13 cellular contexts compared by ENCODE assay signal in the genomic region with DNA sequence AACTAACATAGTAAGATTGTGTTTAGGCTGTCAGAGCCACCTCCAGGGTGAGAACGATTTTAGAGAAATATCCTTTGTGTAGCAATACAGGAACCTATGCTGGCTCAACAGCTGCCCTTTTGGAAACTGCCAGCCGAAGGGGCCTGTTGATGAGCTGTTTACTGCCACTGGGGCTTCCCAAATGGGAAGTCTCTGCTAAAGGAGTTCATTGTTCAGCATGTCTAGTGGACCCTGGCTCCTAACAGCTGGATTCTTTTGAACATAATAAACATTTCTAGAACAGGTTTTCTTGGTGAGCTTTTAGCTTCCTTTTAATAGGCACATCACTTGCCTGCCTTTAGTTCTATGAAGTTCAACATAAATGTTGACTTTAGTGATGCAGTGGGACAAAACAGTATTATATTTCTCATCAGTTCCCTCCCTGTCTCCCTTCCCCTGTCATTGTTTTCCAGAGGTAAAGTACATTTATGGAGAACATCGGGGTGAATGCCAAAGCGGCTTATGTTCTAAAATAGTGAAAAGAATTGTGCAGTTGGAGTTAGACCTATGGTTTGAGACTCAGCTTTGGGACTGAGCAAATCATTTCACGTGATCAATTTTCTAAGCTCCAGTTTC. TPM values are rescaled to one million over a fixed set of nuclear protein-coding genes. Genes with fewer than 3 reads are reported as not detected.
A peak's percentile ranks its signal among the peaks of the same experiment; 100 is the strongest.
DNase-seq lines count a peak whose midpoint lies in the region; ATAC-seq and TF ChIP-seq lines count a peak whose summit lies in the region.
"Had no signal": no experiment of that assay in that cellular context is flagged by ENCODE, and none has a peak within 500 bp of the region (broad histone marks: within the 10 kb centered on the region; RNA-seq: fewer than 3 reads in every experiment).

No MANE protein-coding gene starts in this region.

- intact Hi-C loops in esophagus muscularis mucosa (cut with DNase I) = no loop called here

- TF ChIP-seq CTCF in HEK293 (tag by site-specific recombination; IDR thresholded peaks at IDR 0.05) (no peak), esophagus muscularis mucosa (IDR thresholded peaks at IDR 0.05) (no peak)

- no peak for ATAC-seq in HG03354 (IDR thresholded peaks at IDR 0.05; ENCODE audit: poor library complexity, severe bottlenecking, unreplicated experiment)

- peaks cover 0 to 9% (median 0%) of the 10 kb centered on the region in 11 experiments; a peak in 4 of 22 replicates for H3K9me3 ChIP-seq in BLaER1 treated with 17β-estradiol and CSF1 and Interleukin-3, amounts not matched to agents 10 nM and 100 nM (replicated peaks in 1 of 11)
- H3K9me3 ChIP-seq in HEK293 (ENCODE audit: control insufficient read depth, insufficient read depth, low read depth, low read length) (no peaks in the 10 kb centered on the region), esophagus muscularis mucosa (no peaks in the 10 kb centered on the region)
- H3K9me3 ChIP-seq: transverse colon had no signal

- H3K4me1 ChIP-seq in BLaER1 treated with 17β-estradiol and CSF1 and Interleukin-3, amounts not matched to agents 10 nM and 100 nM = peaks cover 31 to 50% (median 40%) of the 10 kb centered on the region in 10 experiments
- H3K4me1 ChIP-seq in HEK293 (ENCODE audit: control insufficient read depth, insufficient read depth, low read length) (0 out of 2 replicates have a peak, but pooled peaks cover 5% of the 10 kb centered on the region), esophagus muscularis mucosa (peaks cover 11 to 18% (median 14%) of the 10 kb centered on the region in 4 donors)

- WGBS in esophagus muscularis mucosa = 44% methylated on average over 5 of the region's 5 CpGs

- H3K27ac ChIP-seq in BLaER1 treated with 17β-estradiol and CSF1 and Interleukin-3, amounts not matched to agents 10 nM and 100 nM = peak overlapping the region; percentile 5 to 77 (median 63); a peak in 19 of 22 replicates
- H3K27ac ChIP-seq in HEK293 (ENCODE audit: extremely low read depth, low read depth, low read length) (no peak overlapping the region), esophagus muscularis mucosa (replicated peaks in 1 of 4) (peak overlapping the region in 2 of 4 donors; percentile 15 to 50)

- H3K27me3 ChIP-seq in BLaER1 treated with 17β-estradiol and CSF1 and Interleukin-3, amounts not matched to agents 10 nM and 100 nM = no peaks in the 10 kb centered on the region
- H3K27me3 ChIP-seq in esophagus muscularis mucosa = no peaks in the 10 kb centered on the region
- H3K27me3 ChIP-seq: transverse colon had no signal

- peak; percentile 16 for DNase-seq in SKM-1 (lab: John Stamatoyannopoulos, UW; ENCODE audit: unreplicated experiment)
- peak; percentile 58 for DNase-seq in medulla oblongata (ENCODE audit: extremely low spot score)
- DNase-seq in esophagus muscularis mucosa (ENCODE audit: extremely low spot score) = no peak
- DNase-seq in activated T-cell treated with anti-CD3 and anti-CD28 coated beads, Interleukin-2, amount 50 U/mL, for 48 hours = no peak
- no peak for DNase-seq in activated naive CD4-positive, alpha-beta T cell (lab: John Stamatoyannopoulos, UW)
- DNase-seq: CD4-positive, CD25-positive, alpha-beta regulatory T cell; NCI-H510A; stimulated activated CD4-positive, alpha-beta T cell treated with anti-CD3 and anti-CD28 coated beads, Interleukin-2, amount 100 ng/mL, for 24 hours; T1000; transverse colon had no signal

- TF ChIP-seq EP300 in esophagus muscularis mucosa (IDR thresholded peaks at IDR 0.05) = no peak

- peaks cover 0 to 50% (median 6%) of the 10 kb centered on the region in 11 experiments; a peak in 12 of 22 replicates for H3K36me3 ChIP-seq in BLaER1 treated with 17β-estradiol and CSF1 and Interleukin-3, amounts not matched to agents 10 nM and 100 nM
- H3K36me3 ChIP-seq in HEK293 (ENCODE audit: control insufficient read depth in 2 of 2, insufficient read depth in 1 of 2, low read length in 2 of 2) (peaks cover 0 to under 1% of the 10 kb centered on the region in 2 experiments; a peak in 2 of 3 replicates), esophagus muscularis mucosa (no peaks in the 10 kb centered on the region)
- H3K36me3 ChIP-seq: transverse colon had no signal

- POLR2A ChIA-PET in HEK293 (lab: Yijun Ruan, JAX) = interaction anchor here (0.5 to 2.4 kb wide), 3 partner anchors 10 to 116 kb away, joined by 3 to 6 read pairs (median 5); partner anchors contain the start of gene TMCO1

- H3K4me3 ChIP-seq in BLaER1 treated with 17β-estradiol and CSF1 and Interleukin-3, amounts not matched to agents 10 nM and 100 nM = no peak overlapping the region
- H3K4me3 ChIP-seq in HEK293 (ENCODE audit: low read depth, low read length) = no peak overlapping the region
- H3K4me3 ChIP-seq in esophagus muscularis mucosa = no peak overlapping the region
- H3K4me3 ChIP-seq: transverse colon had no signal

- peaks cover 0 to 100% (median 99%) of the 10 kb centered on the region in 11 experiments; a peak in 18 of 22 replicates for H4K20me1 ChIP-seq in BLaER1 treated with 17β-estradiol and CSF1 and Interleukin-3, amounts not matched to agents 10 nM and 100 nM

- peak overlapping the region in 8 of 11 experiments; percentile 0 to 59 (median 21); a peak in 10 of 22 replicates for H3K9ac ChIP-seq in BLaER1 treated with 17β-estradiol and CSF1 and Interleukin-3, amounts not matched to agents 10 nM and 100 nM

- H3K4me2 ChIP-seq in BLaER1 treated with 17β-estradiol and CSF1 and Interleukin-3, amounts not matched to agents 10 nM and 100 nM = peak overlapping the region; percentile 37 to 81 (median 71)

- CTCF ChIA-PET in HEK293 (lab: Yijun Ruan, JAX) = interaction anchor here (0.7 to 0.8 kb wide), 2 partner anchors 113 to 1174 kb away, joined by 3 read pairs; no protein-coding TSS in a partner anchor

- no peak for TF ChIP-seq POLR2A in esophagus muscularis mucosa (IDR thresholded peaks at IDR 0.05; ENCODE audit: low read depth)

TF ChIP-seq in HEK293, 187 proteins besides CTCF, POLR2A, EP300 and RAD21:
- TF ChIP-seq ZNF366 (tag by site-specific recombination; conservative IDR thresholded peaks at IDR 0.05) = no peak
- no peak for TF ChIP-seq ZNF707 (tag by site-specific recombination; IDR thresholded peaks at IDR 0.05)
- no peak for TF ChIP-seq ZNF530 (tag by site-specific recombination; IDR thresholded peaks at IDR 0.05; ENCODE audit: low read depth)
- no peak for TF ChIP-seq SP3 (tag by site-specific recombination; IDR thresholded peaks at IDR 0.05)
- TF ChIP-seq GLI2 (tag by site-specific recombination; IDR thresholded peaks at IDR 0.05; ENCODE audit: borderline replicate concordance, low read depth) = no peak
- TF ChIP-seq, protein P1, sequence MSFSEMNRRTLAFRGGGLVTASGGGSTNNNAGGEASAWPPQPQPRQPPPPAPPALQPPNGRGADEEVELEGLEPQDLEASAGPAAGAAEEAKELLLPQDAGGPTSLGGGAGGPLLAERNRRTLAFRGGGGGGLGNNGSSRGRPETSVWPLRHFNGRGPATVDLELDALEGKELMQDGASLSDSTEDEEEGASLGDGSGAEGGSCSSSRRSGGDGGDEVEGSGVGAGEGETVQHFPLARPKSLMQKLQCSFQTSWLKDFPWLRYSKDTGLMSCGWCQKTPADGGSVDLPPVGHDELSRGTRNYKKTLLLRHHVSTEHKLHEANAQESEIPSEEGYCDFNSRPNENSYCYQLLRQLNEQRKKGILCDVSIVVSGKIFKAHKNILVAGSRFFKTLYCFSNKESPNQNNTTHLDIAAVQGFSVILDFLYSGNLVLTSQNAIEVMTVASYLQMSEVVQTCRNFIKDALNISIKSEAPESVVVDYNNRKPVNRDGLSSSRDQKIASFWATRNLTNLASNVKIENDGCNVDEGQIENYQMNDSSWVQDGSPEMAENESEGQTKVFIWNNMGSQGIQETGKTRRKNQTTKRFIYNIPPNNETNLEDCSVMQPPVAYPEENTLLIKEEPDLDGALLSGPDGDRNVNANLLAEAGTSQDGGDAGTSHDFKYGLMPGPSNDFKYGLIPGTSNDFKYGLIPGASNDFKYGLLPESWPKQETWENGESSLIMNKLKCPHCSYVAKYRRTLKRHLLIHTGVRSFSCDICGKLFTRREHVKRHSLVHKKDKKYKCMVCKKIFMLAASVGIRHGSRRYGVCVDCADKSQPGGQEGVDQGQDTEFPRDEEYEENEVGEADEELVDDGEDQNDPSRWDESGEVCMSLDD (tag by site-specific recombination; IDR thresholded peaks at IDR 0.05) = no peak
- TF ChIP-seq, protein P2, sequence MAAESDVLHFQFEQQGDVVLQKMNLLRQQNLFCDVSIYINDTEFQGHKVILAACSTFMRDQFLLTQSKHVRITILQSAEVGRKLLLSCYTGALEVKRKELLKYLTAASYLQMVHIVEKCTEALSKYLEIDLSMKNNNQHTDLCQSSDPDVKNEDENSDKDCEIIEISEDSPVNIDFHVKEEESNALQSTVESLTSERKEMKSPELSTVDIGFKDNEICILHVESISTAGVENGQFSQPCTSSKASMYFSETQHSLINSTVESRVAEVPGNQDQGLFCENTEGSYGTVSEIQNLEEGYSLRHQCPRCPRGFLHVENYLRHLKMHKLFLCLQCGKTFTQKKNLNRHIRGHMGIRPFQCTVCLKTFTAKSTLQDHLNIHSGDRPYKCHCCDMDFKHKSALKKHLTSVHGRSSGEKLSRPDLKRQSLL (tag by site-specific recombination; IDR thresholded peaks at IDR 0.05) = no peak
- 0 out of 2 replicates have a peak, but pooled peaks have one; percentile 24 for TF ChIP-seq SCRT2 (tag by site-specific recombination; IDR thresholded peaks at IDR 0.05)

RNA-seq across cellular contexts. Expression of gene UCK2, which starts 57.4 kb away (rescaled TPM):
- total RNA-seq in esophagus muscularis mucosa = 10 to 100 TPM; 13.7 to 33.7 (median 31.0) TPM

Comparison
In these comparisons a context has a peak if more than half of its experiments do, and no peak if none do; other contexts are left out.
1. DNase-seq: peak in SKM-1 (single experiment) and medulla oblongata (single experiment); none in esophagus muscularis mucosa (single experiment), activated T-cell treated with anti-CD3 and anti-CD28 coated beads, Interleukin-2, amount 50 U/mL, for 48 hours (0 of 2) and activated naive CD4-positive, alpha-beta T cell (0 of 4).